In the genomic region with DNA sequence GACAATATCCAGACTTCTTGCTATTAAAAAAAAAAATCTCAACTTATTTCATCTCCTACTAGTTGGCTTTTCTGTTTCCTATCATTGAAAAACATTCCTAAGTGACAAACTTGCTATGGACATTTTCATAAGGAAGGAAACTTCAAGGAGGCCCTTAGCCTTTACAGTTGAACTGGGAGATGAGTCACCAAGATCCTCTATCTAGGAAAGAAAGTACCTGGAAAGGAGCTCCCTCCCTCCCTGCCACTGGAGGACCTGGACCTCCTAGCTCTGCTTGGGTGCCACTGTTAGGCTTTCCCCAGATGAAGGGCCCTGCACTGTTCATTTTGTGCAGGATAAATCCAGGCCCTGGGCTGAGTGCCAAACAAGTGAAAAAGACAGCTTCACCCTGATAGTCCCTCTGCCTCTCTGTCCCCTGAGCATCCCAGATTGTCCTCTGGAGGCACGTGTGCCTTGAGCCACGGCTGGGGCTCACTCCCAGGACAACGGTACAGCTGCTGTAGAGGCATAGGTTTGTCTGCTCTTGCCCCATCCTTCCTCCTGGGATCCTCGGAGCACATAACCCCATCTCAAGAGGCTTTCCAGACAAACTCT, we compare ENCODE assay signal across 2 cellular contexts.
A peak's percentile ranks its signal among the peaks of the same experiment; 100 is the strongest.
TF ChIP-seq lines count a peak whose summit lies in the region.

No MANE protein-coding gene starts in this region.

TF ChIP-seq in GM23338, 12 proteins besides CTCF, POLR2A, EP300 and RAD21:
- no peak for TF ChIP-seq JUNB (IDR thresholded peaks at IDR 0.05; ENCODE audit: unreplicated experiment)
- TF ChIP-seq EZH2phosphoT487 (IDR thresholded peaks at IDR 0.05; ENCODE audit: unreplicated experiment), result no peak
- TF ChIP-seq CREB1 (CRISPR knock-in tag; IDR thresholded peaks at IDR 0.05; ENCODE audit: low read depth), result no peak

TF ChIP-seq in K562, 482 proteins besides CTCF, POLR2A, EP300 and RAD21:
- 0 out of 2 replicates have a peak, but pooled peaks have one; percentile 21 for TF ChIP-seq FOSL1 (tag; conservative IDR thresholded peaks at IDR 0.05)
- TF ChIP-seq, protein P1, sequence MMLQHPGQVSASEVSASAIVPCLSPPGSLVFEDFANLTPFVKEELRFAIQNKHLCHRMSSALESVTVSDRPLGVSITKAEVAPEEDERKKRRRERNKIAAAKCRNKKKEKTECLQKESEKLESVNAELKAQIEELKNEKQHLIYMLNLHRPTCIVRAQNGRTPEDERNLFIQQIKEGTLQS (IDR thresholded peaks at IDR 0.05), result 0 out of 2 replicates have a peak, but pooled peaks have one; percentile 11
- TF ChIP-seq, protein P1 (CRISPR knock-in tag; conservative IDR thresholded peaks at IDR 0.05), result no peak
- TF ChIP-seq BMI1 (IDR thresholded peaks at IDR 0.05; ENCODE audit: low read length), result no peak
- TF ChIP-seq HSF4 (CRISPR knock-in tag; IDR thresholded peaks at IDR 0.05; ENCODE audit: borderline replicate concordance), result no peak
- TF ChIP-seq MXI1 (IDR thresholded peaks at IDR 0.05; ENCODE audit: low read depth, low read length), result no peak
- TF ChIP-seq HNRNPLL (IDR thresholded peaks at IDR 0.05; ENCODE audit: low read depth, low read length, poor library complexity, severe bottlenecking), result no peak
TF ChIP-seq in K562: peak in this region for 2.
